ENCODE assay signal across 28 cellular contexts in the genomic region with DNA sequence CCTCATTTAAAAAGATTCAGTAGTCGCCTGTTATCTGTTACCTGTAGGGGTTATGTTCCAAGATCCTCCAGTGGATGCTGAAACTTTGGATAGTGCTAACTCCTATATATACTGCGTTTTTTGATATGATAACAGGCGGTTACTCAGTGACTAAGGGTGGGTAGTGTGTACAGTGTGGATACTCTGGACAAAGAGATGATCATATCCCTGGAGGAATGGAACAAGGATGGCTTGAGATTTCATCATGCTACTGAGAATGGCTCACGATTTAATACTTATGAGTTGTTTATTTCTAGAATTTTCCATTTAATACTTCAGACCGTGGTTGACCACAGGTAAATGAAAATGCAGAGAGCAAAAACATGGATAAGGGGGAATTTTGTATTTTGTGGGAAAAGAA. TPM values are rescaled to one million over a fixed set of nuclear protein-coding genes. Genes with fewer than 3 reads are reported as not detected.
"Had no signal": no experiment of that assay in that cellular context is flagged by ENCODE, and none has a peak within 500 bp of the region (broad histone marks: within the 10 kb centered on the region; RNA-seq: fewer than 3 reads in every experiment).

No MANE protein-coding gene starts in this region.

- H3K4me1 Mint-ChIP-seq: nephron, neural crest cell had no signal

- H3K27ac Mint-ChIP-seq: immature natural killer cell; naive thymus-derived CD8-positive, alpha-beta T cell; nephron; stimulated activated effector memory CD8-positive, alpha-beta T cell treated with anti-CD3 and anti-CD28 coated beads, Interleukin-12 subunit alpha, Interleukin-12 subunit beta, amount 100 ng/mL, for 72 hours; stimulated activated naive CD8-positive, alpha-beta T cell treated with anti-CD3 and anti-CD28 coated beads, Interleukin-15, Interleukin-2, amounts not matched to agents 100 ng/mL and 50 ng/mL, for 24 hours; type B pancreatic cell had no signal

- H3K36me3 Mint-ChIP-seq: naive thymus-derived CD8-positive, alpha-beta T cell; stimulated activated effector memory CD8-positive, alpha-beta T cell treated with anti-CD3 and anti-CD28 coated beads, Interleukin-12 subunit alpha, Interleukin-12 subunit beta, amount 100 ng/mL, for 72 hours; type B pancreatic cell had no signal

- H3K9me3 Mint-ChIP-seq: immature natural killer cell; naive thymus-derived CD8-positive, alpha-beta T cell; nephron; neural crest cell; stimulated activated effector memory CD8-positive, alpha-beta T cell treated with anti-CD3 and anti-CD28 coated beads, Interleukin-12 subunit alpha, Interleukin-12 subunit beta, amount 100 ng/mL, for 72 hours; stimulated activated naive CD8-positive, alpha-beta T cell treated with anti-CD3 and anti-CD28 coated beads, Interleukin-15, Interleukin-2, amounts not matched to agents 100 ng/mL and 50 ng/mL, for 24 hours had no signal

- FAIRE-seq: kidney, pancreas had no signal

- ATAC-seq: heart right ventricle; left colon; naive thymus-derived CD8-positive, alpha-beta T cell; pancreas; psoas muscle; sciatic nerve; stimulated activated effector memory CD8-positive, alpha-beta T cell treated with anti-CD3 and anti-CD28 coated beads, Interleukin-12 subunit alpha, Interleukin-12 subunit beta, amount 100 ng/mL, for 72 hours had no signal

- H3K36me3 ChIP-seq: heart right ventricle, left ventricle myocardium inferior, lower lobe of right lung, pancreas, right atrium auricular region, spleen, tibial nerve, uterus had no signal

- H3K27ac ChIP-seq: heart right ventricle, left ventricle myocardium inferior, lower lobe of right lung, pancreas, psoas muscle, right atrium auricular region, skin epidermis, spleen, tibial nerve, uterus had no signal

- DNase-seq: heart right ventricle; hippocampal formation; immature natural killer cell; kidney; left colon; left ventricle myocardium inferior; lower lobe of right lung; mammary epithelial cell; mesenchymal stem cell; naive thymus-derived CD8-positive, alpha-beta T cell; nucleus accumbens; pancreas; posterior cingulate gyrus; psoas muscle; spleen; stimulated activated CD4-positive, alpha-beta T cell treated with anti-CD3 and anti-CD28 coated beads, Interleukin-4, amount 100 ng/mL, for 24 hours; stimulated activated naive CD4-positive, alpha-beta T cell; substantia nigra; uterus had no signal

- H3K4me1 ChIP-seq: heart right ventricle, left ventricle myocardium inferior, lower lobe of right lung, psoas muscle, right atrium auricular region, spleen, tibial nerve, uterus had no signal

- H3K4me3 Mint-ChIP-seq: immature natural killer cell; naive thymus-derived CD8-positive, alpha-beta T cell; nephron; neural crest cell; stimulated activated effector memory CD8-positive, alpha-beta T cell treated with anti-CD3 and anti-CD28 coated beads, Interleukin-12 subunit alpha, Interleukin-12 subunit beta, amount 100 ng/mL, for 72 hours; stimulated activated naive CD8-positive, alpha-beta T cell treated with anti-CD3 and anti-CD28 coated beads, Interleukin-15, Interleukin-2, amounts not matched to agents 100 ng/mL and 50 ng/mL, for 24 hours; type B pancreatic cell had no signal

- H3K27me3 Mint-ChIP-seq: type B pancreatic cell had no signal

- H3K4me3 ChIP-seq: heart right ventricle, left ventricle myocardium inferior, lower lobe of right lung, pancreas, psoas muscle, right atrium auricular region, skin epidermis, spleen, tibial nerve, uterus had no signal

- H3K9me3 ChIP-seq: heart right ventricle, left ventricle myocardium inferior, lower lobe of right lung, pancreas, psoas muscle, right atrium auricular region, spleen, tibial nerve, uterus had no signal

- H3K27me3 ChIP-seq: heart right ventricle, pancreas, right atrium auricular region, spleen, tibial nerve, uterus had no signal

RNA-seq across cellular contexts. Expression of gene FAM47E, which starts 21.5 kb away (rescaled TPM):
- polyA plus RNA-seq: immature natural killer cell had no signal
